In the genomic region with DNA sequence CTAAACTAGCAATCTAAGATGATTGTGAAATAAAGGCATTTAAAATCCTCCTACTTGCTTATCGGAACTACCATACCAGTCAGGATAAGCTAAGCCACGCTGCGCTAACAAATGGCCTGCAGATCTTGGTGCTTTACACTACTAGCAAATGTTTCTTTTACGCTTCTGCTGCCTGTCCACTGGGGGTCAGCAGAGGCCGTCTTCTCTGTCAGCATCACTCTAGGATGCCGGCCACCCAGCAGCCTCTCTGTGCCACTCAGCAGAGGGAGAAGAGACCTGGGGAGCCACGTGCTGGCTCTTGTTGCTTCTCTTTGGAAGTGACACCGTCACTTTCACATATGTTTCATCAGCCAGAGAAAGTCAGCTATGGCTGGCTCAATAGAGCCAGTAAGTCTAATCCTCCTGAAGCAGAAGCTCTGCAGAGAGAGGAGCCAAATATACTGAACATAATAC, we compare ENCODE assay signal across 7 cellular contexts. TPM values are rescaled to one million over a fixed set of nuclear protein-coding genes. Genes with fewer than 3 reads are reported as not detected.
DNase-seq lines count a peak whose midpoint lies in the region; ATAC-seq and TF ChIP-seq lines count a peak whose summit lies in the region.

No MANE protein-coding gene starts in this region.

- ATAC-seq in GM18873 (IDR thresholded peaks at IDR 0.05; ENCODE audit: low FRiP score, unreplicated experiment): no peak

- no peaks in the 10 kb centered on the region for H3K9me2 ChIP-seq in hepatocyte (replicated peaks; ENCODE audit: insufficient read depth)

- WGBS in hepatocyte (ENCODE audit: low lambda C conversion rate, missing lambda C conversion rate): 51% methylated on average over 8 of the region's 8 CpGs

- H3K4me3 ChIP-seq in GM06990 (replicated peaks; ENCODE audit: low read depth, low read length): no peak overlapping the region
- no peak overlapping the region for H3K4me3 ChIP-seq in hepatocyte

- peaks cover 17% of the 10 kb centered on the region for H3K4me1 ChIP-seq in hepatocyte (ENCODE audit: insufficient read depth)

- no peak overlapping the region for H2AFZ ChIP-seq in hepatocyte

- H3K36me3 ChIP-seq in GM06990 (ENCODE audit: control insufficient read depth, insufficient read depth, low read length) (no peaks in the 10 kb centered on the region), hepatocyte (replicated peaks; ENCODE audit: insufficient read depth, low read depth) (no peaks in the 10 kb centered on the region)

- TF ChIP-seq CTCF in GM06990 (IDR thresholded peaks at IDR 0.05; ENCODE audit: insufficient read depth, low read length, poor library complexity, severe bottlenecking) (peak; percentile 79), hepatocyte (IDR thresholded peaks at IDR 0.05; ENCODE audit: poor library complexity) (peak; percentile 63)

- H3K9me3 ChIP-seq in hepatocyte (ENCODE audit: low read depth): no peaks in the 10 kb centered on the region

- no peak overlapping the region for H3K4me2 ChIP-seq in hepatocyte

- DNase-seq in GM06990 (ENCODE audit: extremely low read depth, insufficient read length): peak; percentile 18
- DNase-seq in HT1080 (ENCODE audit: low read depth): peak; percentile 70
- peak; percentile 62 for DNase-seq in SHP77 treated with DMSO at 0.1 percent for 48 hours (lab: John Stamatoyannopoulos, UW)
- peak; percentile 7 for DNase-seq in activated naive CD8-positive, alpha-beta T cell treated with anti-CD3 and anti-CD28 coated beads, Interleukin-2, amount 50 U/mL, for 16 hours (ENCODE audit: low read depth, low spot score)
- peak; percentile 83 for DNase-seq in hepatocyte (ENCODE audit: low spot score)
- DNase-seq in stimulated activated CD4-positive, alpha-beta T cell treated with anti-CD3 and anti-CD28 coated beads, Interleukin-1b, Interleukin-23, amount 100 ng/mL, for 24 hours (ENCODE audit: low read depth in 4 of 4, low spot score in 1 of 4): peak in 3 of 4 experiments; percentile 14 to 48 (median 30)

- H3K27me3 ChIP-seq in GM06990 (replicated peaks; ENCODE audit: control insufficient read depth, insufficient read depth, low read length) (no peaks in the 10 kb centered on the region), hepatocyte (no peaks in the 10 kb centered on the region)

- no peaks in the 10 kb centered on the region for H3K79me2 ChIP-seq in hepatocyte

- H3K27ac ChIP-seq in hepatocyte: no peak overlapping the region

- H4K20me1 ChIP-seq in hepatocyte (ENCODE audit: insufficient read depth, poor library complexity, severe bottlenecking): no peaks in the 10 kb centered on the region

RNA-seq across cellular contexts. Expression of gene COPS8, which starts 36.6 kb away (rescaled TPM):
- 142 and 183 TPM in 2 replicates for total RNA-seq in HT1080 (2014; rRNA removed; shearing (Covaris generic))
- polyA plus RNA-seq in HT1080 (2015; cell fraction: cytosol; rRNA removed): 120 and 133 TPM in 2 replicates
- polyA plus RNA-seq in HT1080 (2015; cell fraction: nucleus; rRNA removed): 69.7 and 89.0 TPM in 2 replicates
- total RNA-seq in hepatocyte: 134 and 140 TPM in 2 replicates
- polyA plus RNA-seq in hepatocyte: 106 and 108 TPM in 2 replicates

Comparison
In these comparisons a context has a peak if more than half of its experiments do, and no peak if none do; other contexts are left out.
1. DNase-seq: peak in every context shown above with its lines; median percentile 83 in hepatocyte; 70 in HT1080; 62 in SHP77 treated with DMSO at 0.1 percent for 48 hours; 30 in stimulated activated CD4-positive, alpha-beta T cell treated with anti-CD3 and anti-CD28 coated beads, Interleukin-1b, Interleukin-23, amount 100 ng/mL, for 24 hours; 18 in GM06990; 7 in activated naive CD8-positive, alpha-beta T cell treated with anti-CD3 and anti-CD28 coated beads, Interleukin-2, amount 50 U/mL, for 16 hours.